In the genomic region with DNA sequence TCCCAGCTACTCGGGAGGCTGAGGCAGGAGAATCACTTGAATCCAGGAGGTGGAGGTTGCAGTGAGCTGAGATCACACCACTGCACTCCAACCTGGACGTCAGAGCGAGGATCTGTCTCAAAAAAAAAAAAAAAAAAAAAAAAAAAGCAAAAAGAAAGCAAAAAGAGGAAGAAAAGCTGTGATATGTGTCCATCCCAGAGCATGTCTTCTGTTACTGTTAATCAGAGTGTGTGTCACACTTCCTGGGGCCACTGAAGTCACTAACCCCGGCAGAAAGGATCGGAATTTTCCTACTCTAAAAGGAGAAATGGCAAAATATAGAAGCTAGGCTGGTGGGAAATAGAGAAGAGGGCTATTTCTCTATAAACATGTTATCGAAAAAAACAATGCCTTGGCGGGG, we compare ENCODE assay signal across 16 cellular contexts. TPM values are rescaled to one million over a fixed set of nuclear protein-coding genes. Genes with fewer than 3 reads are reported as not detected.
DNase-seq lines count a peak whose midpoint lies in the region; ATAC-seq lines count a peak whose summit lies in the region.
"Had no signal": no experiment of that assay in that cellular context is flagged by ENCODE, and none has a peak within 500 bp of the region (broad histone marks: within the 10 kb centered on the region; RNA-seq: fewer than 3 reads in every experiment).

No MANE protein-coding gene starts in this region.

- peaks cover 95% of the 10 kb centered on the region for H3K36me3 ChIP-seq in BLaER1

- H3K4me3 ChIP-seq in BLaER1 = no peak overlapping the region
- H3K4me3 ChIP-seq: GM23338 had no signal

- H3K27me3 Mint-ChIP-seq in T-helper 17 cell (no peaks in the 10 kb centered on the region), memory B cell (no peaks in the 10 kb centered on the region)
- H3K27me3 Mint-ChIP-seq: activated T-cell treated with anti-CD3 and anti-CD28 coated beads, Interleukin-2, amount 50 U/mL, for 24 hours; type B pancreatic cell had no signal

- H3K4me2 ChIP-seq in BLaER1 = peak overlapping the region; percentile 19; the same call in 1 of the 2 replicates
- H3K4me2 ChIP-seq: GM23338 had no signal

- H3K4me1 ChIP-seq in BLaER1 = peaks cover 92% of the 10 kb centered on the region

- H3K27ac Mint-ChIP-seq in T-helper 17 cell (no peak overlapping the region), memory B cell (peak overlapping the region; percentile 97)
- H3K27ac Mint-ChIP-seq: activated T-cell treated with anti-CD3 and anti-CD28 coated beads, Interleukin-2, amount 50 U/mL, for 24 hours; GM23338; type B pancreatic cell had no signal

- no peak overlapping the region for H3K27ac ChIP-seq in BLaER1

- H4K20me1 ChIP-seq in BLaER1 = peaks cover 100% of the 10 kb centered on the region

- no peaks in the 10 kb centered on the region for H3K9me3 Mint-ChIP-seq in memory B cell
- H3K9me3 Mint-ChIP-seq: activated T-cell treated with anti-CD3 and anti-CD28 coated beads, Interleukin-2, amount 50 U/mL, for 24 hours; GM23338; type B pancreatic cell had no signal

- H3K36me3 Mint-ChIP-seq in T-helper 17 cell (ENCODE audit: low read depth) (no peaks in the 10 kb centered on the region), memory B cell (peaks cover 10% of the 10 kb centered on the region)
- H3K36me3 Mint-ChIP-seq: type B pancreatic cell had no signal

- DNase-seq in Kasumi-1 (lab: John Stamatoyannopoulos, UW) (peak; percentile 95 to 96), T-helper 17 cell (no peak), memory B cell (ENCODE audit: low spot score in 2 of 2) (peak in 1 of 2 donors; percentile 33), NCI-H2196 (lab: John Stamatoyannopoulos, UW; ENCODE audit: unreplicated experiment) (no peak), HPDE6-E6E7 (ENCODE audit: extremely low spot score) (no peak), SK-N-DZ (ENCODE audit: low spot score) (no peak)
- DNase-seq: activated T-cell treated with anti-CD3 and anti-CD28 coated beads, Interleukin-2, amount 50 U/mL, for 24 hours; DMS79; KG1; NCI-H2107; occipital lobe had no signal

- 0 out of 2 replicates have a peak overlapping the region, but pooled peaks have one; percentile 6 for H3K9ac ChIP-seq in BLaER1

- peak; percentile 53 for ATAC-seq in T-helper 17 cell
- peak; percentile 89 for ATAC-seq in memory B cell (ENCODE audit: low read depth)
- ATAC-seq in HG03045 (IDR thresholded peaks at IDR 0.05; ENCODE audit: unreplicated experiment) = no peak
- ATAC-seq: GM23338 had no signal

- H3K4me1 Mint-ChIP-seq in T-helper 17 cell (peaks cover 2% of the 10 kb centered on the region), memory B cell (peaks cover 55% of the 10 kb centered on the region)
- H3K4me1 Mint-ChIP-seq: GM23338 had no signal

- no peaks in the 10 kb centered on the region for H3K9me3 ChIP-seq in BLaER1
- no peaks in the 10 kb centered on the region for H3K9me3 ChIP-seq in T-helper 17 cell (ENCODE audit: control insufficient read depth, low read length, poor library complexity, severe bottlenecking)

- peak overlapping the region; percentile 7 for H3K4me3 Mint-ChIP-seq in T-helper 17 cell
- peak overlapping the region; percentile 80 for H3K4me3 Mint-ChIP-seq in memory B cell
- H3K4me3 Mint-ChIP-seq: activated T-cell treated with anti-CD3 and anti-CD28 coated beads, Interleukin-2, amount 50 U/mL, for 24 hours; GM23338; type B pancreatic cell had no signal

- no peaks in the 10 kb centered on the region for H3K27me3 ChIP-seq in BLaER1

RNA-seq across cellular contexts. Expression of a gene that starts 11.9 kb away (rescaled TPM):
- total RNA-seq in T-helper 17 cell = 1 to 10 TPM; 1.9 to 5.0 TPM
- 0.31 and 0.59 TPM in 2 replicates for polyA plus RNA-seq in SK-N-DZ (2014; cell fraction: cytosol; rRNA removed)
- polyA plus RNA-seq in SK-N-DZ (2014; cell fraction: nucleus; rRNA removed) = 0.21 and 0.35 TPM in 2 replicates
- total RNA-seq: lung microvascular endothelial cell had no signal

Comparison
In these comparisons a context has a peak if more than half of its experiments do, and no peak if none do; other contexts are left out.
1. DNase-seq: peak in Kasumi-1 (2 of 2); none in T-helper 17 cell (0 of 3), NCI-H2196 (single experiment), HPDE6-E6E7 (single experiment) and SK-N-DZ (single experiment).